17 cellular contexts compared by ENCODE assay signal in genomic region chr3:128813003-128813564, GRCh38.
A peak's percentile ranks its signal among the peaks of the same experiment; 100 is the strongest.
DNase-seq lines count a peak whose midpoint lies in the region; ATAC-seq and TF ChIP-seq lines count a peak whose summit lies in the region.
"Had no signal": no experiment of that assay in that cellular context is flagged by ENCODE, and none has a peak within 500 bp of the region (broad histone marks: within the 10 kb centered on the region; RNA-seq: fewer than 3 reads in every experiment).

No MANE protein-coding gene starts in this region.

- H3K9me3 ChIP-seq in cardiac muscle cell (ENCODE audit: low read depth) (no peaks in the 10 kb centered on the region), upper lobe of right lung (no peaks in the 10 kb centered on the region)
- H3K9me3 ChIP-seq: HAP-1 had no signal

- peak overlapping the region in 4 of 5 experiments; percentile 18 to 90 (median 44) for H3K27ac Mint-ChIP-seq in brain

- H3K36me3 Mint-ChIP-seq in brain = peaks cover 82% of the 10 kb centered on the region

- no peak overlapping the region for H3K4me3 Mint-ChIP-seq in brain

- H3K36me3 ChIP-seq in cardiac muscle cell = no peaks in the 10 kb centered on the region
- H3K36me3 ChIP-seq in upper lobe of right lung = peaks cover 81% of the 10 kb centered on the region

- H3K4me3 ChIP-seq in cardiac muscle cell (no peak overlapping the region), upper lobe of right lung (no peak overlapping the region)
- H3K4me3 ChIP-seq: HAP-1 had no signal

- DNase-seq in cardiac muscle cell (ENCODE audit: low read depth in 1 of 2, low spot score in 1 of 2) (no peak), left ventricle myocardium superior (no peak), lung microvascular endothelial cell (ENCODE audit: low read depth in 2 of 2) (peak; percentile 54 to 78), upper lobe of right lung (no peak), activated gamma-delta T cell treated with Interleukin-2 at 50 U/mL for 16 hours (no peak)
- no peak for DNase-seq in central memory CD4-positive, alpha-beta T cell
- DNase-seq: effector memory CD4-positive, alpha-beta T cell; GF-D8; mesendoderm; NCI-H2081; NCI-H524 treated with DMSO at 0.1 percent for 48 hours; stimulated activated CD4-positive, alpha-beta T cell treated with anti-CD3 and anti-CD28 coated beads, Interleukin-4, amount 100 ng/mL, for 1 hour; stimulated activated CD8-positive, alpha-beta memory T cell treated with anti-CD3 and anti-CD28 coated beads, Interleukin-4, amount 100 ng/mL, for 48 hours had no signal

- H3K4me1 ChIP-seq in cardiac muscle cell (ENCODE audit: low read depth) (peaks cover 54% of the 10 kb centered on the region), upper lobe of right lung (peaks cover 20% of the 10 kb centered on the region)
- H3K4me1 ChIP-seq: HAP-1 had no signal

- peaks cover 17% of the 10 kb centered on the region for H3K4me1 Mint-ChIP-seq in brain

- no peak for ATAC-seq in left ventricle myocardium superior
- ATAC-seq in upper lobe of right lung = peak; percentile 64
- no peak for ATAC-seq in HG03439 (IDR thresholded peaks at IDR 0.05; ENCODE audit: unreplicated experiment)
- ATAC-seq: sciatic nerve had no signal

- no peak for TF ChIP-seq CTCF in cardiac muscle cell (IDR thresholded peaks at IDR 0.05; ENCODE audit: low read depth, low read length)
- no peak for TF ChIP-seq CTCF in brain (conservative IDR thresholded peaks at IDR 0.05)
- no peak for TF ChIP-seq CTCF in upper lobe of right lung (IDR thresholded peaks at IDR 0.05)

- H3K27me3 Mint-ChIP-seq in brain = no peaks in the 10 kb centered on the region

- intact Hi-C loops in left ventricle myocardium superior (cut with micrococcal nuclease) = no loop called here
- intact Hi-C loops in upper lobe of right lung (cut with DNase I) = no loop called here

- peak overlapping the region; percentile 94 for H3K27ac ChIP-seq in cardiac muscle cell
- peak overlapping the region; percentile 4 for H3K27ac ChIP-seq in upper lobe of right lung

- no peaks in the 10 kb centered on the region for H3K9me3 Mint-ChIP-seq in brain

- no peaks in the 10 kb centered on the region for H3K27me3 ChIP-seq in cardiac muscle cell
- no peaks in the 10 kb centered on the region for H3K27me3 ChIP-seq in upper lobe of right lung

Comparison
In these comparisons a context has a peak if more than half of its experiments do, and no peak if none do; other contexts are left out.
1. DNase-seq: peak in lung microvascular endothelial cell (2 of 2); none in cardiac muscle cell (0 of 2), left ventricle myocardium superior (single experiment), upper lobe of right lung (single experiment), central memory CD4-positive, alpha-beta T cell (single experiment) and activated gamma-delta T cell treated with Interleukin-2 at 50 U/mL for 16 hours (single experiment).